In the genomic region with DNA sequence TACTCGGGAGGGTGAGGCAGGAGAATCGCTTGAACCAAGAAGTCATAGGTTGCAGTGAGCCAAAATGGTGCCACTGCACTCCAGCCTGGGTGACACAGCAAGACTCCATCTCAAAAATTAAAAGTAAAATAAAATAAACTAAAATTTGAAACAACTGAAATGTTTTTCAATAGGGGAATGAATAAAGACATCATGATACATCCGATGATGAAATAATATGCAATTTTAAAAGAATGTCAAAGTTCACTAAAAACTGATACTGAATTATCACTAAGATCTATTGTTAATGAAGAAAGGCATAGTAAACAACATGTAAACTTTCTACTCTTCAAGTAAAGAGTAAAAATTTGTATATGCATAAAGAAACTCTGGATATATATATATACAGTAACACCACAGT, we compare ENCODE assay signal across 1 cellular context.
TF ChIP-seq lines count a peak whose summit lies in the region.

No MANE protein-coding gene starts in this region.

TF ChIP-seq in K562, 482 proteins besides CTCF, POLR2A, EP300 and RAD21:
- no peak for TF ChIP-seq CEBPG (CRISPR knock-in tag; IDR thresholded peaks at IDR 0.05)
- peak; percentile 28 to 72; a peak in 2 of 4 replicates for TF ChIP-seq CEBPG (tag; conservative IDR thresholded peaks at IDR 0.05 in 1 of 2, IDR thresholded peaks at IDR 0.05 in 1 of 2)
- TF ChIP-seq NR2C1 (IDR thresholded peaks at IDR 0.05): no peak
- TF ChIP-seq NR2C1 (tag; IDR thresholded peaks at IDR 0.05): 0 out of 2 replicates have a peak, but pooled peaks have one; percentile 29
- no peak for TF ChIP-seq MCM3 (IDR thresholded peaks at IDR 0.05)
- TF ChIP-seq ARID2 (IDR thresholded peaks at IDR 0.05): no peak
- TF ChIP-seq ZNF263 (CRISPR knock-in tag; IDR thresholded peaks at IDR 0.05; ENCODE audit: borderline replicate concordance): no peak
- peak; percentile 74 for TF ChIP-seq ATF3 (IDR thresholded peaks at IDR 0.05)
- no peak for TF ChIP-seq ATF3 (CRISPR knock-in tag; conservative IDR thresholded peaks at IDR 0.05)
- peak in 1 of 2 experiments; percentile 42; a peak in 1 of 4 replicates for TF ChIP-seq TRIM24 (IDR thresholded peaks at IDR 0.05)
